In the genomic region with DNA sequence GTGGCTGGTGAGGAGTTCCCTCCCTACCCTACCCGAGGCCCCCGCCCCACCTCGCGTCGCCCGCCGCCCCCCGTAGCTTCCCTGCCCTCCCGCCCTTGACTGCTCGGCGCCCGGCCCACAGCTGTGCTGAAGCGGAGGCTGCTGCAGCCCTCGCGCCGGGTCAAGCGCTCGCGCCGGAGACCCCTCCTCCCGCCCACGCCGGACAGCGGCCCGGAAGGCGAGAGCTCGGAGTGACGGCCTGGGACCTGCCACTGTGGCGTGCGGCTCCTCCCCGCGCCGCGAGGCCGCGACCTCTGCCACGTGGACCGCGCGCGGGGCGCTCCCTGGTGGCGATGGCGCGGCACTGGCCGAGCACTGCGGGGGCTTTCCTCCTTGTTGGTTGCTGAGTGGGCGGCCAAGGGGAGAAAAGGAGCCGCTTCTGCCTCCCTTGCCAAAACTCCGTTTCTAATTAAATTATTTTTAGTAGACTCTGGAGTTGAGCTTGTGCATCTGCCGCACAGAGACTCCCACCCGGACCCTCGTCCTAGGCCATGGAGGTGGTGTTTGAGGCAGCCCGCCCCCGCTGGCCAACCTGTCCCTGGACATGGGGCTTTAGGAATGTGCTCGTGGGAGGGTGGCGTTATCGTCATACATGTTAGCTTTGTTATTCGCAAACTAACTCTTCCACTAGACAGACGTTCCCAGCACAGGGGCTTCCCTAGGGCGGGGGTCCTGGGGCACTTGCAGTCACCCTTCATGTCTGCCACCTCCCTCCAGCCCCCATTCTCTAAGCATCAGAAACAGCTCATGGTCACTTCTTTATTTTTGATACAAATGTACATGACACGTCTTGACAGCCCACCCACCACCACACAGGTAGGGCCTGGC, we compare ENCODE assay signal across 8 cellular contexts. TPM values are rescaled to one million over a fixed set of nuclear protein-coding genes. Genes with fewer than 3 reads are reported as not detected.
DNase-seq lines count a peak whose midpoint lies in the region; ATAC-seq, FAIRE-seq and TF ChIP-seq lines count a peak whose summit lies in the region.

No MANE protein-coding gene starts in this region.

- BruUV-seq in K562 (replicated peaks; lab: Mats Ljungman, UMichigan), result no TSS peak

- no peak overlapping the region; the same call in 1 of the 2 replicates for H2AFZ ChIP-seq in K562 (ENCODE audit: low read depth, low read length)

- 50% methylated on average over 37 of the region's 62 CpGs for WGBS in K562 (ENCODE audit: insufficient coverage, low coverage, missing lambda C conversion rate)

- FAIRE-seq in K562 (lab: Jason Lieb, UNC), result no peak

- no peak overlapping the region for H3K27ac ChIP-seq in K562 (ENCODE audit: extremely low read depth, low read depth, low read length)

- TF ChIP-seq EP300 in K562 (IDR thresholded peaks at IDR 0.05; ENCODE audit: low read length), result no peak

- H3K9me1 ChIP-seq in K562 (ENCODE audit: control insufficient read depth, insufficient read depth, low read length), result peaks cover 3% of the 10 kb centered on the region

- intact Hi-C loops in K562 (cut with micrococcal nuclease), result no loop called here

- H3K9me3 ChIP-seq in ES-I3 (ENCODE audit: control insufficient read depth, insufficient read depth, low read length), result no peaks in the 10 kb centered on the region
- H3K9me3 ChIP-seq in K562 (replicated peaks; ENCODE audit: control insufficient read depth, insufficient read depth, low read depth, low read length), result no peaks in the 10 kb centered on the region

- H3K36me3 ChIP-seq in ES-I3 (ENCODE audit: insufficient read depth, low read length), result no peaks in the 10 kb centered on the region
- peaks cover 46% of the 10 kb centered on the region; the same call in 2 of the 3 replicates for H3K36me3 ChIP-seq in K562 (ENCODE audit: control insufficient read depth, insufficient read depth, low read length)

- in situ Hi-C loops in K562 (cut with MboI), result no loop called here

- H3K4me2 ChIP-seq in K562 (ENCODE audit: insufficient read depth, low read length), result no peak overlapping the region

- H4K20me1 ChIP-seq in K562 (replicated peaks; ENCODE audit: control insufficient read depth, insufficient read depth, low read length), result no peaks in the 10 kb centered on the region

- H3K27me3 ChIP-seq in K562 (ENCODE audit: control insufficient read depth in 2 of 2, insufficient read depth in 2 of 2, low read length in 2 of 2), result no peaks in the 10 kb centered on the region

- peak; percentile 40 for ATAC-seq in SK-N-SH treated with all-trans-retinoic acid at 6 μM for 48 hours
- ATAC-seq in K562, result peak; percentile 58
- no peak for ATAC-seq in GM18909 (IDR thresholded peaks at IDR 0.05; ENCODE audit: poor library complexity, unreplicated experiment)

- POLR2A ChIA-PET in K562 (lab: Yijun Ruan, JAX), result interaction anchor here (0.5 to 1.0 kb wide), 3 partner anchors 9 to 510 kb away, joined by 3 to 4 read pairs (median 4); no protein-coding TSS in a partner anchor

- H3K79me2 ChIP-seq in K562 (ENCODE audit: control insufficient read depth, insufficient read depth, low read length), result no peaks in the 10 kb centered on the region

- DNase-seq in K562 (ENCODE audit: extremely low read depth in 1 of 4, low spot score in 3 of 4) (peak; percentile 64 to 72 (median 70)), iris pigment epithelial cell (ENCODE audit: low read depth) (peak; percentile 58), GM19240 (ENCODE audit: insufficient read length, low spot score) (no peak)
- DNase-seq in stimulated activated CD4-positive, alpha-beta T cell treated with anti-CD3 and anti-CD28 coated beads, Interleukin-4, amount 100 ng/mL, for 4 hours, result peak; percentile 67
- no peak for DNase-seq in NK-92 treated with Interleukin-12 subunit alpha and Interleukin-12 subunit beta, amount 100 ng/mL, for 24 hours (lab: John Stamatoyannopoulos, UW)

- no peak overlapping the region for H3K4me3 ChIP-seq in K562

- peak in 1 of 2 experiments; percentile 61; a peak in 2 of 4 replicates for TF ChIP-seq RAD21 in K562 (CRISPR knock-in tag; conservative IDR thresholded peaks at IDR 0.05 in 1 of 2, IDR thresholded peaks at IDR 0.05 in 1 of 2)

- peak; percentile 58 to 73 (median 61) for TF ChIP-seq CTCF in K562 (IDR thresholded peaks at IDR 0.05 in 2 of 3, conservative IDR thresholded peaks at IDR 0.05 in 1 of 3; ENCODE audit: insufficient read depth in 2 of 3, low read depth in 1 of 3, low read length in 3 of 3)

- H3K4me1 ChIP-seq in ES-I3 (ENCODE audit: insufficient read depth, low read length), result peaks cover 3% of the 10 kb centered on the region; the same call in 1 of the 2 replicates
- peaks cover 3 to 65% of the 10 kb centered on the region in 2 experiments; a peak in 4 of 5 replicates for H3K4me1 ChIP-seq in K562 (replicated peaks in 1 of 2; ENCODE audit: control insufficient read depth in 2 of 2, insufficient read depth in 2 of 2, low read length in 2 of 2)

- TF ChIP-seq POLR2A in K562 (conservative IDR thresholded peaks at IDR 0.05), result no peak

- CTCF ChIA-PET in K562 (lab: Yijun Ruan, JAX; ENCODE audit: low intra/inter-chr PET ratio), result interaction anchor here (1.0 kb wide), 1 partner anchor 354 kb away, joined by 3 read pairs; no protein-coding TSS in a partner anchor

- peak overlapping the region; percentile 38; the same call in 1 of the 2 replicates for H3K9ac ChIP-seq in ES-I3 (ENCODE audit: low read depth, low read length)
- H3K9ac ChIP-seq in K562 (ENCODE audit: insufficient read depth in 1 of 2, low read depth in 2 of 2, low read length in 2 of 2), result peak overlapping the region in 1 of 2 experiments; percentile 62; a peak in 2 of 4 replicates

RNA-seq across cellular contexts. Expression of a gene that starts 4.4 kb away (rescaled TPM):
- 13.5 and 50.0 TPM in 2 replicates for total RNA-seq in K562 (2011; cell fraction: chromatin; rRNA removed; ENCODE audit: low replicate concordance)
- total RNA-seq in K562 (2011; cell fraction: nucleolus; rRNA removed), result 63.0 and 73.5 TPM in 2 replicates
- 36.1 and 46.0 TPM in 2 replicates for total RNA-seq in K562 (2011; cell fraction: nucleoplasm; rRNA removed)
- total RNA-seq in K562 (2014; rRNA removed), result 25.2 and 27.6 TPM in 2 replicates
- total RNA-seq in K562 (2014; rRNA removed; fragmentation: Illumina TruSeq; extraction: Trizol), result 1.8 and 3.3 TPM in 2 replicates
- 13.0 and 13.9 TPM in 2 replicates for total RNA-seq in K562 (2015; rRNA removed; fragmentation: Illumina TruSeq; extraction: Trizol)
- total RNA-seq in K562 (2021), result 24.5 and 28.3 TPM in 2 replicates
- 9.1 and 10.3 TPM in 2 replicates for polyA plus RNA-seq in K562 (2011; rRNA removed)
- polyA plus RNA-seq in K562 (2011; cell fraction: cytosol; rRNA removed), result 9.9 and 48.3 TPM in 2 replicates
- polyA plus RNA-seq in K562 (2011; cell fraction: nucleus; rRNA removed), result 48.7 and 101 TPM in 2 replicates
- 16.9 and 38.4 TPM in 2 replicates for polyA plus RNA-seq in K562 (2012)
- polyA plus RNA-seq in K562 (2014; fragmentation: Illumina TruSeq; extraction: Trizol), result 4.7 and 13.5 TPM in 2 replicates
- polyA plus RNA-seq in K562 (2014; fragmentation: Nextera tagmentation; extraction: Ambion mirVana), result under 1 TPM; 0.08 to 0.13 TPM
- polyA plus RNA-seq in K562 (2014; rRNA removed), result 23.8 and 27.2 TPM in 2 replicates
- polyA minus RNA-seq in K562 (2011; rRNA and poly(A)+ RNA removed), result 1.5 and 4.3 TPM in 2 replicates
- 16.0 and 22.0 TPM in 2 replicates for polyA minus RNA-seq in K562 (2011; cell fraction: cytosol; rRNA and poly(A)+ RNA removed)
- 17.6 and 17.8 TPM in 2 replicates for polyA minus RNA-seq in K562 (2011; cell fraction: nucleus; rRNA and poly(A)+ RNA removed)

RNA-seq across cellular contexts. Expression of a gene that starts 6.1 kb away (rescaled TPM):
- total RNA-seq in K562 (2011; cell fraction: chromatin; rRNA removed; ENCODE audit: low replicate concordance), result 4.0 and 8.2 TPM in 2 replicates
- 6.7 and 7.8 TPM in 2 replicates for total RNA-seq in K562 (2011; cell fraction: nucleolus; rRNA removed)
- 4.4 and 5.1 TPM in 2 replicates for total RNA-seq in K562 (2011; cell fraction: nucleoplasm; rRNA removed)
- total RNA-seq in K562 (2014; rRNA removed) (2.4 and 3.1 TPM in 2 replicates), K562 (2014; rRNA removed; fragmentation: Illumina TruSeq; extraction: Trizol) (2.0 and 2.2 TPM in 2 replicates), K562 (2015; rRNA removed; fragmentation: Illumina TruSeq; extraction: Trizol) (3.8 and 4.2 TPM in 2 replicates), K562 (2021) (4.0 and 4.2 TPM in 2 replicates)
- polyA plus RNA-seq in K562 (2011; rRNA removed) (0.85 and 1.8 TPM in 2 replicates), K562 (2014; fragmentation: Illumina TruSeq; extraction: Trizol) (2.4 and 2.5 TPM in 2 replicates), K562 (2014; fragmentation: Nextera tagmentation; extraction: Ambion mirVana) (under 1 TPM; 0.85 to 0.97 TPM), K562 (2014; rRNA removed) (2.1 and 2.9 TPM in 2 replicates)
- polyA plus RNA-seq in K562 (2011; cell fraction: cytosol; rRNA removed), result 0.83 and 3.0 TPM in 2 replicates
- polyA plus RNA-seq in K562 (2011; cell fraction: nucleus; rRNA removed), result 1.4 and 2.9 TPM in 2 replicates
- polyA plus RNA-seq in K562 (2012), result 3.2 and 5.4 TPM in 2 replicates
- 1.6 and 3.6 TPM in 2 replicates for polyA minus RNA-seq in K562 (2011; rRNA and poly(A)+ RNA removed)
- polyA minus RNA-seq in K562 (2011; cell fraction: cytosol; rRNA and poly(A)+ RNA removed), result 1.5 and 2.9 TPM in 2 replicates
- 1.7 and 2.8 TPM in 2 replicates for polyA minus RNA-seq in K562 (2011; cell fraction: nucleus; rRNA and poly(A)+ RNA removed)

RNA-seq across cellular contexts. Expression of a gene that starts 16.5 kb away (rescaled TPM):
- total RNA-seq in K562 (2011; cell fraction: chromatin; rRNA removed; ENCODE audit: low replicate concordance), result 26.1 and 92.6 TPM in 2 replicates
- 53.0 and 61.9 TPM in 2 replicates for total RNA-seq in K562 (2011; cell fraction: nucleolus; rRNA removed)
- 24.8 and 33.5 TPM in 2 replicates for total RNA-seq in K562 (2011; cell fraction: nucleoplasm; rRNA removed)
- total RNA-seq in K562 (2014; rRNA removed), result 22.6 and 27.5 TPM in 2 replicates
- total RNA-seq in K562 (2014; rRNA removed; fragmentation: Illumina TruSeq; extraction: Trizol), result 7.2 and 11.4 TPM in 2 replicates
- 17.1 and 17.3 TPM in 2 replicates for total RNA-seq in K562 (2015; rRNA removed; fragmentation: Illumina TruSeq; extraction: Trizol)
- 31.3 and 35.3 TPM in 2 replicates for total RNA-seq in K562 (2021)
- 15.9 and 16.5 TPM in 2 replicates for polyA plus RNA-seq in K562 (2011; rRNA removed)
- 12.4 and 42.3 TPM in 2 replicates for polyA plus RNA-seq in K562 (2011; cell fraction: cytosol; rRNA removed)
- polyA plus RNA-seq in K562 (2011; cell fraction: nucleus; rRNA removed), result 30.8 and 82.9 TPM in 2 replicates
- polyA plus RNA-seq in K562 (2012), result 22.2 and 29.8 TPM in 2 replicates
- polyA plus RNA-seq in K562 (2014; fragmentation: Illumina TruSeq; extraction: Trizol), result 29.9 and 31.2 TPM in 2 replicates
- under 1 TPM; 0.35 to 0.38 TPM for polyA plus RNA-seq in K562 (2014; fragmentation: Nextera tagmentation; extraction: Ambion mirVana)
- polyA plus RNA-seq in K562 (2014; rRNA removed), result 21.4 and 21.6 TPM in 2 replicates
- 7.8 and 14.8 TPM in 2 replicates for polyA minus RNA-seq in K562 (2011; rRNA and poly(A)+ RNA removed)
- polyA minus RNA-seq in K562 (2011; cell fraction: cytosol; rRNA and poly(A)+ RNA removed), result 22.0 and 24.6 TPM in 2 replicates
- 21.4 and 31.9 TPM in 2 replicates for polyA minus RNA-seq in K562 (2011; cell fraction: nucleus; rRNA and poly(A)+ RNA removed)

RNA-seq across cellular contexts. Expression of a gene that starts 20.0 kb away (rescaled TPM):
- total RNA-seq in K562 (2011; cell fraction: chromatin; rRNA removed; ENCODE audit: low replicate concordance), result 17.2 and 53.9 TPM in 2 replicates
- 37.9 and 41.4 TPM in 2 replicates for total RNA-seq in K562 (2011; cell fraction: nucleolus; rRNA removed)
- total RNA-seq in K562 (2011; cell fraction: nucleoplasm; rRNA removed), result 20.8 and 22.1 TPM in 2 replicates
- 15.8 and 17.1 TPM in 2 replicates for total RNA-seq in K562 (2014; rRNA removed)
- total RNA-seq in K562 (2014; rRNA removed; fragmentation: Illumina TruSeq; extraction: Trizol), result 2.5 and 3.5 TPM in 2 replicates
- 4.3 and 5.0 TPM in 2 replicates for total RNA-seq in K562 (2015; rRNA removed; fragmentation: Illumina TruSeq; extraction: Trizol)
- 22.3 and 28.1 TPM in 2 replicates for total RNA-seq in K562 (2021)
- polyA plus RNA-seq in K562 (2011; rRNA removed), result 4.6 and 6.5 TPM in 2 replicates
- 3.9 and 14.6 TPM in 2 replicates for polyA plus RNA-seq in K562 (2011; cell fraction: cytosol; rRNA removed)
- 28.4 and 73.6 TPM in 2 replicates for polyA plus RNA-seq in K562 (2011; cell fraction: nucleus; rRNA removed)
- 9.4 and 11.3 TPM in 2 replicates for polyA plus RNA-seq in K562 (2012)
- 10.3 and 11.7 TPM in 2 replicates for polyA plus RNA-seq in K562 (2014; fragmentation: Illumina TruSeq; extraction: Trizol)
- under 1 TPM; 0.15 to 0.59 TPM for polyA plus RNA-seq in K562 (2014; fragmentation: Nextera tagmentation; extraction: Ambion mirVana)
- 14.2 and 15.6 TPM in 2 replicates for polyA plus RNA-seq in K562 (2014; rRNA removed)
- polyA minus RNA-seq in K562 (2011; rRNA and poly(A)+ RNA removed), result 2.5 and 3.7 TPM in 2 replicates
- polyA minus RNA-seq in K562 (2011; cell fraction: cytosol; rRNA and poly(A)+ RNA removed), result 8.7 and 9.4 TPM in 2 replicates
- 11.3 and 11.8 TPM in 2 replicates for polyA minus RNA-seq in K562 (2011; cell fraction: nucleus; rRNA and poly(A)+ RNA removed)

RNA-seq across cellular contexts. Expression of a gene that starts 49.8 kb away (rescaled TPM):
- total RNA-seq in K562 (2011; cell fraction: chromatin; rRNA removed; ENCODE audit: low replicate concordance), result 15.2 and 53.0 TPM in 2 replicates
- 19.7 and 21.4 TPM in 2 replicates for total RNA-seq in K562 (2011; cell fraction: nucleolus; rRNA removed)
- 13.7 and 15.3 TPM in 2 replicates for total RNA-seq in K562 (2011; cell fraction: nucleoplasm; rRNA removed)
- 2.8 and 2.9 TPM in 2 replicates for total RNA-seq in K562 (2014; rRNA removed)
- total RNA-seq in K562 (2014; rRNA removed; fragmentation: Illumina TruSeq; extraction: Trizol), result 0.47 and 0.64 TPM in 2 replicates
- total RNA-seq in K562 (2015; rRNA removed; fragmentation: Illumina TruSeq; extraction: Trizol), result 1.7 and 2.5 TPM in 2 replicates
- 4.4 TPM in 2 replicates for total RNA-seq in K562 (2021)
- 9.8 and 11.9 TPM in 2 replicates for polyA plus RNA-seq in K562 (2011; rRNA removed)
- 4.9 and 9.8 TPM in 2 replicates for polyA plus RNA-seq in K562 (2011; cell fraction: cytosol; rRNA removed)
- polyA plus RNA-seq in K562 (2011; cell fraction: nucleus; rRNA removed), result 96.7 and 310 TPM in 2 replicates
- 4.9 and 6.6 TPM in 2 replicates for polyA plus RNA-seq in K562 (2012)
- 2.4 and 3.1 TPM in 2 replicates for polyA plus RNA-seq in K562 (2014; fragmentation: Illumina TruSeq; extraction: Trizol)
- polyA plus RNA-seq in K562 (2014; fragmentation: Nextera tagmentation; extraction: Ambion mirVana), result under 1 TPM; 0.04 to 0.11 TPM
- 6.6 and 9.1 TPM in 2 replicates for polyA plus RNA-seq in K562 (2014; rRNA removed)
- 5.3 and 14.2 TPM in 2 replicates for polyA minus RNA-seq in K562 (2011; rRNA and poly(A)+ RNA removed)
- 2.5 and 5.4 TPM in 2 replicates for polyA minus RNA-seq in K562 (2011; cell fraction: cytosol; rRNA and poly(A)+ RNA removed)
- 15.4 and 24.0 TPM in 2 replicates for polyA minus RNA-seq in K562 (2011; cell fraction: nucleus; rRNA and poly(A)+ RNA removed)

Comparison
In these comparisons a context has a peak if more than half of its experiments do, and no peak if none do; other contexts are left out.
1. DNase-seq: peak in K562 (4 of 4), iris pigment epithelial cell (single experiment) and stimulated activated CD4-positive, alpha-beta T cell treated with anti-CD3 and anti-CD28 coated beads, Interleukin-4, amount 100 ng/mL, for 4 hours (2 of 2); none in GM19240 (single experiment) and NK-92 treated with Interleukin-12 subunit alpha and Interleukin-12 subunit beta, amount 100 ng/mL, for 24 hours (single experiment).